9 cellular contexts compared by ENCODE assay signal in the genomic region with DNA sequence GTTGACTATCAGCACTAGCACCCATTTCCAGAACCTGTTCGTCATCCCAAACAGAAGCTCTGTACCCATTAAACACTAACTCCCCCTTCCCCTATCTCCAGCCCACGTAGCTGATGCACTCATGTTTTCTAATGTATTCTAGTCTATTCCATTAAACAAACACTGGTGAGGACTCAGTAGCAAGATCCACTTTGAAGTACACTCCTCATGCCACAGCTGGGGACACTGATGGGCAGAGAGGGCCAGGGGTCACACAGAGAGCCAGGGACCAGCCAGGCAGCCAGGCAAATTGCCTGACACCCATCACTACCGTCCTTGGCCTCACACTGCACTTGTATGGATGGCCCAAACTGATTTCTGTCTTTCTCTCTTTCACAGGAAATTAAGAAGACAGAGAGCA.
"Had no signal": no experiment of that assay in that cellular context is flagged by ENCODE, and none has a peak within 500 bp of the region (broad histone marks: within the 10 kb centered on the region; RNA-seq: fewer than 3 reads in every experiment).

No MANE protein-coding gene starts in this region.

- H3K36me3 ChIP-seq: HAP-1 had no signal

- H3K4me3 ChIP-seq: GM23338, HAP-1, K562 had no signal

- H3K4me2 ChIP-seq: GM23338 had no signal

- H3K27ac Mint-ChIP-seq: GM23338, HFFc6 had no signal

- H2AFZ ChIP-seq: GM23338 had no signal

- H3K27ac ChIP-seq: HL-60 had no signal

- DNase-seq: H7, HFFc6, IMR-90, KG1 had no signal

- FAIRE-seq: K562 had no signal

- ATAC-seq: GM23338, HCT116, K562 had no signal

- H3K4me3 Mint-ChIP-seq: GM23338, HFFc6 had no signal
